Comparison of ENCODE assay signal across 14 cellular contexts in genomic region chr6:14856177-14856576, GRCh38.
A peak's percentile ranks its signal among the peaks of the same experiment; 100 is the strongest.
DNase-seq lines count a peak whose midpoint lies in the region; ATAC-seq and TF ChIP-seq lines count a peak whose summit lies in the region.
"Had no signal": no experiment of that assay in that cellular context is flagged by ENCODE, and none has a peak within 500 bp of the region (broad histone marks: within the 10 kb centered on the region; RNA-seq: fewer than 3 reads in every experiment).

No MANE protein-coding gene starts in this region.

- peaks cover 32% of the 10 kb centered on the region for H3K4me1 Mint-ChIP-seq in activated CD4-positive, alpha-beta T cell treated with anti-CD3 and anti-CD28 coated beads, Interleukin-2, amount 10 ng/mL, durations not matched to agents 24 days and 14 days
- peaks cover 47 to 58% of the 10 kb centered on the region in 2 donors for H3K4me1 Mint-ChIP-seq in natural killer cell
- peaks cover 51 to 52% of the 10 kb centered on the region in 2 donors for H3K4me1 Mint-ChIP-seq in natural killer cell treated with Interleukin-12 subunit alpha and Interleukin-12 subunit beta and Interleukin-15 and Interleukin-18, amount 100 ng/mL, for 72 hours (ENCODE audit: low read depth in 2 of 2)
- H3K4me1 Mint-ChIP-seq in effector memory CD8-positive, alpha-beta T cell (ENCODE audit: low read depth in 2 of 2), result peaks cover 18 to 41% of the 10 kb centered on the region in 2 donors
- peaks cover 19 to 37% of the 10 kb centered on the region in 2 donors for H3K4me1 Mint-ChIP-seq in stimulated activated naive B cell treated with anti-CD40 and anti-IgM and Interleukin-4, amounts not matched to agents 10 μg/mL and 1 μg/mL and 100 μg/mL, for 72 hours

- peaks cover 4% of the 10 kb centered on the region for H3K36me3 Mint-ChIP-seq in activated CD4-positive, alpha-beta T cell treated with anti-CD3 and anti-CD28 coated beads, Interleukin-2, amount 10 ng/mL, durations not matched to agents 24 days and 14 days (ENCODE audit: low read depth)
- no peaks in the 10 kb centered on the region for H3K36me3 Mint-ChIP-seq in natural killer cell
- H3K36me3 Mint-ChIP-seq in natural killer cell treated with Interleukin-12 subunit alpha and Interleukin-12 subunit beta and Interleukin-15 and Interleukin-18, amount 100 ng/mL, for 72 hours, result no peaks in the 10 kb centered on the region
- H3K36me3 Mint-ChIP-seq in effector memory CD8-positive, alpha-beta T cell (ENCODE audit: insufficient read depth), result peaks cover 6% of the 10 kb centered on the region
- H3K36me3 Mint-ChIP-seq in stimulated activated naive B cell treated with anti-CD40 and anti-IgM and Interleukin-4, amounts not matched to agents 10 μg/mL and 1 μg/mL and 100 μg/mL, for 72 hours, result peaks cover 3 to 5% of the 10 kb centered on the region in 2 donors
- H3K36me3 Mint-ChIP-seq: CD8-positive, alpha-beta T cell had no signal

- no peak for TF ChIP-seq CTCF in natural killer cell (IDR thresholded peaks at IDR 0.05)

- DNase-seq in activated CD4-positive, alpha-beta T cell treated with anti-CD3 and anti-CD28 coated beads, Interleukin-2, amount 10 ng/mL, durations not matched to agents 24 days and 14 days, result no peak
- DNase-seq in activated CD4-positive, alpha-beta T cell treated with anti-CD3 and anti-CD28 coated beads, Interleukin-2, amount 50 U/mL, for 1 hour, result no peak
- DNase-seq in natural killer cell, result no peak
- DNase-seq in natural killer cell treated with Interleukin-12 subunit alpha and Interleukin-12 subunit beta and Interleukin-15 and Interleukin-18, amount 100 ng/mL, for 72 hours (ENCODE audit: low spot score), result no peak
- no peak for DNase-seq in effector memory CD8-positive, alpha-beta T cell
- no peak for DNase-seq in stimulated activated naive B cell treated with anti-CD40 and anti-IgM and Interleukin-4, amounts not matched to agents 10 μg/mL and 1 μg/mL and 100 μg/mL, for 72 hours
- DNase-seq in NCI-H526 (lab: John Stamatoyannopoulos, UW), result no peak
- DNase-seq: CD8-positive, alpha-beta T cell; IMR-90; Kasumi-1; NCI-H187; NCI-H226; NCI-H524 treated with DMSO at 0.1 percent for 48 hours had no signal

- peak overlapping the region; percentile 26 for H3K27ac Mint-ChIP-seq in activated CD4-positive, alpha-beta T cell treated with anti-CD3 and anti-CD28 coated beads, Interleukin-2, amount 10 ng/mL, durations not matched to agents 24 days and 14 days
- peak overlapping the region; percentile 100 for H3K27ac Mint-ChIP-seq in natural killer cell
- peak overlapping the region in 1 of 2 donors; percentile 97 for H3K27ac Mint-ChIP-seq in natural killer cell treated with Interleukin-12 subunit alpha and Interleukin-12 subunit beta and Interleukin-15 and Interleukin-18, amount 100 ng/mL, for 72 hours
- H3K27ac Mint-ChIP-seq in effector memory CD8-positive, alpha-beta T cell, result peak overlapping the region; percentile 54 to 98
- H3K27ac Mint-ChIP-seq in stimulated activated naive B cell treated with anti-CD40 and anti-IgM and Interleukin-4, amounts not matched to agents 10 μg/mL and 1 μg/mL and 100 μg/mL, for 72 hours, result peak overlapping the region; percentile 67
- H3K27ac Mint-ChIP-seq: CD8-positive, alpha-beta T cell had no signal

- no peaks in the 10 kb centered on the region for H3K9me3 Mint-ChIP-seq in activated CD4-positive, alpha-beta T cell treated with anti-CD3 and anti-CD28 coated beads, Interleukin-2, amount 10 ng/mL, durations not matched to agents 24 days and 14 days
- no peaks in the 10 kb centered on the region for H3K9me3 Mint-ChIP-seq in natural killer cell
- H3K9me3 Mint-ChIP-seq in natural killer cell treated with Interleukin-12 subunit alpha and Interleukin-12 subunit beta and Interleukin-15 and Interleukin-18, amount 100 ng/mL, for 72 hours, result peaks cover 3% of the 10 kb centered on the region
- H3K9me3 Mint-ChIP-seq in effector memory CD8-positive, alpha-beta T cell, result no peaks in the 10 kb centered on the region
- H3K9me3 Mint-ChIP-seq in stimulated activated naive B cell treated with anti-CD40 and anti-IgM and Interleukin-4, amounts not matched to agents 10 μg/mL and 1 μg/mL and 100 μg/mL, for 72 hours, result peaks cover 4% of the 10 kb centered on the region in 2 donors
- H3K9me3 Mint-ChIP-seq: CD8-positive, alpha-beta T cell had no signal

- no peaks in the 10 kb centered on the region for H3K27me3 Mint-ChIP-seq in activated CD4-positive, alpha-beta T cell treated with anti-CD3 and anti-CD28 coated beads, Interleukin-2, amount 10 ng/mL, durations not matched to agents 24 days and 14 days
- no peaks in the 10 kb centered on the region for H3K27me3 Mint-ChIP-seq in natural killer cell (ENCODE audit: low read depth in 2 of 2)
- no peaks in the 10 kb centered on the region for H3K27me3 Mint-ChIP-seq in natural killer cell treated with Interleukin-12 subunit alpha and Interleukin-12 subunit beta and Interleukin-15 and Interleukin-18, amount 100 ng/mL, for 72 hours
- H3K27me3 Mint-ChIP-seq in effector memory CD8-positive, alpha-beta T cell, result no peaks in the 10 kb centered on the region
- no peaks in the 10 kb centered on the region for H3K27me3 Mint-ChIP-seq in stimulated activated naive B cell treated with anti-CD40 and anti-IgM and Interleukin-4, amounts not matched to agents 10 μg/mL and 1 μg/mL and 100 μg/mL, for 72 hours

- intact Hi-C loops in activated CD4-positive, alpha-beta T cell treated with anti-CD3 and anti-CD28 coated beads, Interleukin-2, amount 10 ng/mL, durations not matched to agents 24 days and 14 days (cut with micrococcal nuclease), result loop anchor here (5.0 kb wide), 3 partner anchors 194 to 921 kb away; no protein-coding TSS in a partner anchor
- intact Hi-C loops in natural killer cell (cut with micrococcal nuclease), result loop anchor here (2.0 to 5.0 kb wide), 3 partner anchors 107 to 391 kb away; partner anchors contain the start of gene JARID2

- ATAC-seq in natural killer cell (no peak), HG02840 (IDR thresholded peaks at IDR 0.05; ENCODE audit: low FRiP score, unreplicated experiment) (no peak)
- no peak for ATAC-seq in natural killer cell treated with Interleukin-12 subunit alpha and Interleukin-12 subunit beta and Interleukin-15 and Interleukin-18, amount 100 ng/mL, for 72 hours
- ATAC-seq in effector memory CD8-positive, alpha-beta T cell (replicated peaks), result no peak
- no peak for ATAC-seq in stimulated activated naive B cell treated with anti-CD40 and anti-IgM and Interleukin-4, amounts not matched to agents 10 μg/mL and 1 μg/mL and 100 μg/mL, for 72 hours (replicated peaks)
- ATAC-seq: CD8-positive, alpha-beta T cell had no signal

- no peak overlapping the region for H3K4me3 Mint-ChIP-seq in activated CD4-positive, alpha-beta T cell treated with anti-CD3 and anti-CD28 coated beads, Interleukin-2, amount 10 ng/mL, durations not matched to agents 24 days and 14 days
- no peak overlapping the region for H3K4me3 Mint-ChIP-seq in natural killer cell
- H3K4me3 Mint-ChIP-seq in natural killer cell treated with Interleukin-12 subunit alpha and Interleukin-12 subunit beta and Interleukin-15 and Interleukin-18, amount 100 ng/mL, for 72 hours, result no peak overlapping the region
- peak overlapping the region in 1 of 2 donors; percentile 22 for H3K4me3 Mint-ChIP-seq in effector memory CD8-positive, alpha-beta T cell
- no peak overlapping the region for H3K4me3 Mint-ChIP-seq in stimulated activated naive B cell treated with anti-CD40 and anti-IgM and Interleukin-4, amounts not matched to agents 10 μg/mL and 1 μg/mL and 100 μg/mL, for 72 hours
